In the genomic region with DNA sequence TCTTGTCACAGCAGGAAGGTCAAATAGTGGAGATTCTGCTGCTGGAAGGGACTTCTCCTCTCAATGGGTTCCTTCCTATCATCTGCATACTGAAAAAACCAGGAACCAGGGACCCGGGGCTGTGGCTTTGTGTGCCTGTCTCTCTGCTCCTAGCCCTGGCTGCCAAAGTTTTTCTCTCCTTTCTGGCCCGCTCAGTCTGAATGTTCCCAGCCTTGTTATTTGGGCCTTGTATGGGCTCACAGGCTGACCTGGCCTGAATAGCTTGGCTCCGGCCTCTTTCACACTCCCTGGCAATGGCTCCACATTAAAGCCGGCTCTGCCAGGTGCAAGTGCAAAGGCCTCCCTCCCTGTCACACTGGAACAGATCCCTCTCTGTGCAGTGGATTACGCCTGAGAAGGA, we compare ENCODE assay signal across 16 cellular contexts.
DNase-seq lines count a peak whose midpoint lies in the region; ATAC-seq, FAIRE-seq and TF ChIP-seq lines count a peak whose summit lies in the region.
"Had no signal": no experiment of that assay in that cellular context is flagged by ENCODE, and none has a peak within 500 bp of the region (broad histone marks: within the 10 kb centered on the region; RNA-seq: fewer than 3 reads in every experiment).

No MANE protein-coding gene starts in this region.

- H3K36me3 ChIP-seq in astrocyte (ENCODE audit: insufficient read depth, low read length), result peaks cover 3% of the 10 kb centered on the region
- peaks cover 0 to 26% (median 10%) of the 10 kb centered on the region in 4 donors for H3K36me3 ChIP-seq in transverse colon

- peak overlapping the region; percentile 55 for H3K9ac ChIP-seq in astrocyte (ENCODE audit: low read length)

- TF ChIP-seq CTCF in astrocyte (IDR thresholded peaks at IDR 0.05; ENCODE audit: insufficient read depth, low read depth, low read length), result no peak
- TF ChIP-seq CTCF in transverse colon (IDR thresholded peaks at IDR 0.05), result no peak

- H3K9me3 ChIP-seq in astrocyte (ENCODE audit: insufficient read depth, low read depth, low read length) (no peaks in the 10 kb centered on the region), transverse colon (no peaks in the 10 kb centered on the region)
- H3K9me3 ChIP-seq: spleen had no signal

- no peak for TF ChIP-seq EP300 in transverse colon (IDR thresholded peaks at IDR 0.05; ENCODE audit: low read depth)

- no peaks in the 10 kb centered on the region for H3K27me3 ChIP-seq in astrocyte (ENCODE audit: insufficient read depth, low read length)
- H3K27me3 ChIP-seq in transverse colon, result no peaks in the 10 kb centered on the region
- H3K27me3 ChIP-seq: spleen had no signal

- no peak overlapping the region for H3K27ac Mint-ChIP-seq in astrocyte (ENCODE audit: unreplicated experiment)
- H3K27ac Mint-ChIP-seq: nephron had no signal

- H2AFZ ChIP-seq in astrocyte (ENCODE audit: low read depth, low read length), result no peak overlapping the region

- DNase-seq in astrocyte (ENCODE audit: low read depth) (no peak), cardiac septum (ENCODE audit: low spot score) (peak; percentile 69), pons (ENCODE audit: low spot score) (peak; percentile 69), transverse colon (no peak), SKM-1 (lab: John Stamatoyannopoulos, UW; ENCODE audit: unreplicated experiment) (no peak), NCI-H128 (lab: John Stamatoyannopoulos, UW; ENCODE audit: unreplicated experiment) (no peak)
- DNase-seq: activated naive CD4-positive, alpha-beta T cell; DND-41; NCI-H1436 treated with DMSO at 0.1 percent for 48 hours; OCI-M1; WERI-Rb-1 had no signal

- no peak for ATAC-seq in GM18873 (IDR thresholded peaks at IDR 0.05; ENCODE audit: low FRiP score, unreplicated experiment)

- no peaks in the 10 kb centered on the region for H3K27me3 Mint-ChIP-seq in astrocyte (ENCODE audit: low read depth, unreplicated experiment)

- H3K4me1 ChIP-seq in astrocyte (ENCODE audit: insufficient read depth, low read length) (peaks cover 46% of the 10 kb centered on the region), transverse colon (peaks cover 11 to 57% (median 39%) of the 10 kb centered on the region in 4 donors)

- no peaks in the 10 kb centered on the region for H4K20me1 ChIP-seq in astrocyte (ENCODE audit: insufficient read depth, low read length)

- H3K4me1 Mint-ChIP-seq in astrocyte (ENCODE audit: low read depth, unreplicated experiment), result peaks cover 41% of the 10 kb centered on the region
- H3K4me1 Mint-ChIP-seq: CD14-positive monocyte had no signal

- WGBS in transverse colon (ENCODE audit: low coverage in 1 of 2), 2 donors, result 80 to 84% methylated on average over 2 to 5 of the region's 5 CpGs

- intact Hi-C loops in cardiac septum (cut with DNase I), result loop anchor here (2.0 to 10.0 kb wide), 6 partner anchors 36 to 411 kb away; a partner anchor contains a TSS
- intact Hi-C loops in transverse colon (cut with DNase I; ENCODE audit: low total_unique reads), result loop anchor here (5.0 kb wide), 2 partner anchors 91 to 411 kb away; no protein-coding TSS in a partner anchor

- H3K9me3 Mint-ChIP-seq in astrocyte (ENCODE audit: unreplicated experiment), result no peaks in the 10 kb centered on the region
- H3K9me3 Mint-ChIP-seq: nephron had no signal

- H3K79me2 ChIP-seq in astrocyte (ENCODE audit: insufficient read depth, low read length), result no peaks in the 10 kb centered on the region

- no peak for FAIRE-seq in astrocyte (lab: Jason Lieb, UNC)
- FAIRE-seq: endometrium had no signal

- H3K4me3 ChIP-seq in astrocyte (ENCODE audit: insufficient read depth, low read depth, low read length), result no peak overlapping the region
- no peak overlapping the region for H3K4me3 ChIP-seq in transverse colon
- H3K4me3 ChIP-seq: spleen had no signal

- H3K4me3 Mint-ChIP-seq in astrocyte (ENCODE audit: unreplicated experiment), result no peak overlapping the region
- H3K4me3 Mint-ChIP-seq: CD14-positive monocyte, nephron had no signal

- peaks cover 33% of the 10 kb centered on the region for H3K36me3 Mint-ChIP-seq in astrocyte (ENCODE audit: low read depth, unreplicated experiment)

- peak overlapping the region; percentile 19 for H3K27ac ChIP-seq in astrocyte (ENCODE audit: low read depth, low read length)
- H3K27ac ChIP-seq in transverse colon, result peak overlapping the region; percentile 46 to 87 (median 70)
- H3K27ac ChIP-seq: spleen, WERI-Rb-1 had no signal

- TF ChIP-seq POLR2A in transverse colon (IDR thresholded peaks at IDR 0.05), result no peak

- H3K4me2 ChIP-seq in astrocyte (ENCODE audit: low read length), result peak overlapping the region; percentile 52

- in situ Hi-C loops in transverse colon (cut with MboI; ENCODE audit: low pct_ligation_motif_present in 1 of 4, low pct_unique_long_range_greater_than_20kb in 1 of 4, low sequenced_read_pairs in 3 of 4), result loop anchor here (5.0 to 25.0 kb wide), 3 partner anchors 406 to 411 kb away; no protein-coding TSS in a partner anchor

Comparison
In these comparisons a context has a peak if more than half of its experiments do, and no peak if none do; other contexts are left out.
1. DNase-seq: peak in cardiac septum (single experiment) and pons (single experiment); none in astrocyte (single experiment), transverse colon (single experiment), SKM-1 (single experiment) and NCI-H128 (single experiment).